Comparison of ENCODE assay signal across 31 cellular contexts in the genomic region with DNA sequence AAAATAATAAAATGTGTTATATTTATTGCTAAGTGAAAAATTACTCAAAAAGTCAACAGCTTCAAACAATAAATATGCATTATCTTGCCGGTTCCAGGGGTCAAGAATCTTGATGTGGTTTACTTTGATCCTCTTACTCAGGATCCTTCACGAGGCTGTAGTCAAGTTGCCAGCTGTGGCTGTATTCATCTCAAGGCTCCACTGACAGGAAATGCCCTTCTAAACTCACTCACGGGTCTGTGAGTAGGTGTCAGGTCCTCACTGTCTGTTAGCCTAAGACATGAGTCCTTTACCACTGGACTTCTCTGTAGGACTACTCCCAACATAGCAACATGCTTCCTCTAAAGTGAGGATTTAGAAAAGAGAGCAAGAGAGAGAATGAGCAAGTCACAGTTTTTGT.
"Had no signal": no experiment of that assay in that cellular context is flagged by ENCODE, and none has a peak within 500 bp of the region (broad histone marks: within the 10 kb centered on the region; RNA-seq: fewer than 3 reads in every experiment).

No MANE protein-coding gene starts in this region.

- H3K27me3 ChIP-seq: brain microvascular endothelial cell, cardiac muscle cell, colonic mucosa, Peyer's patch, SJCRH30 had no signal

- H3K4me1 ChIP-seq: colonic mucosa, Peyer's patch, SJCRH30 had no signal

- H3K9ac ChIP-seq: SK-N-SH had no signal

- H3K4me3 Mint-ChIP-seq: activated B cell treated with CpG ODN at 0.5 μM for 24 hours; activated CD4-positive, alpha-beta T cell treated with anti-CD3 and anti-CD28 coated beads, Interleukin-2, amount 10 ng/mL, durations not matched to agents 24 days and 14 days; activated CD8-positive, alpha-beta memory T cell treated with anti-CD3 and anti-CD28 coated beads, Interleukin-2, amount 10 ng/mL, durations not matched to agents 7 days and 5 days; activated naive CD8-positive, alpha-beta T cell; activated T-cell treated with anti-CD3 and anti-CD28 coated beads, Interleukin-2, amount 50 U/mL, for 4 hours; T-helper 1 cell treated with Interleukin-12 subunit alpha and Interleukin-12 subunit beta and Interleukin-4 antibody, amounts not matched to agents 30 μg/mL and 1 μg/mL, for 36 hours had no signal

- H3K36me3 ChIP-seq: brain microvascular endothelial cell, cardiac muscle cell, colonic mucosa, Peyer's patch, SJCRH30 had no signal

- ATAC-seq: activated CD8-positive, alpha-beta memory T cell treated with anti-CD3 and anti-CD28 coated beads, Interleukin-2, amount 10 ng/mL, durations not matched to agents 7 days and 5 days; activated T-cell treated with anti-CD3 and anti-CD28 coated beads, Interleukin-2, amount 50 U/mL, for 4 hours had no signal

- H3K4me3 ChIP-seq: cardiac muscle cell, colonic mucosa, Peyer's patch, SJCRH30 had no signal

- H3K27ac ChIP-seq: brain microvascular endothelial cell, cardiac muscle cell, colonic mucosa, Peyer's patch, RWPE1, SJCRH30 had no signal

- DNase-seq: activated B cell treated with CpG ODN at 0.5 μM for 24 hours; activated CD4-positive, alpha-beta T cell treated with anti-CD3 and anti-CD28 coated beads for 1 hour; activated CD4-positive, alpha-beta T cell treated with anti-CD3 and anti-CD28 coated beads, Interleukin-2, amount 10 ng/mL, durations not matched to agents 24 days and 14 days; activated CD4-positive, alpha-beta T cell treated with anti-CD3 and anti-CD28 coated beads, Interleukin-2, amount 50 U/mL, for 48 hours; activated CD8-positive, alpha-beta memory T cell treated with anti-CD3 and anti-CD28 coated beads, Interleukin-2, amount 10 ng/mL, durations not matched to agents 7 days and 5 days; activated effector memory CD4-positive, alpha-beta T cell treated with anti-CD3 and anti-CD28 coated beads, Interleukin-2, amount 50 U/mL, for 16 hours; activated naive CD4-positive, alpha-beta T cell treated with Interleukin-2 at 50 U/mL for 16 hours; activated T-cell treated with anti-CD3 and anti-CD28 coated beads, Interleukin-2, amount 50 U/mL, for 4 hours; amygdala; brain microvascular endothelial cell; colonic mucosa; Karpas-422; NCI-H1105 treated with DMSO at 0.1 percent for 48 hours; NCI-H1436 treated with DMSO at 0.1 percent for 48 hours; NCI-H187; NCI-H2081; NCI-H2171; NCI-H2227 treated with DMSO at 0.1 percent for 48 hours; NCI-H446 treated with DMSO at 0.1 percent for 48 hours; NCI-H524 treated with DMSO at 0.1 percent for 48 hours; NCI-H748 treated with DMSO at 0.1 percent for 48 hours; NK-92 treated with Interleukin-12 subunit alpha and Interleukin-12 subunit beta, amount 100 ng/mL, for 24 hours; Peyer's patch; Right ventricle myocardium superior; SK-N-SH; SW 1271 had no signal

- H3K27ac Mint-ChIP-seq: activated B cell treated with CpG ODN at 0.5 μM for 24 hours; activated CD4-positive, alpha-beta T cell treated with anti-CD3 and anti-CD28 coated beads, Interleukin-2, amount 10 ng/mL, durations not matched to agents 24 days and 14 days; activated CD8-positive, alpha-beta memory T cell treated with anti-CD3 and anti-CD28 coated beads, Interleukin-2, amount 10 ng/mL, durations not matched to agents 7 days and 5 days; activated naive CD8-positive, alpha-beta T cell; T-helper 1 cell treated with Interleukin-12 subunit alpha and Interleukin-12 subunit beta and Interleukin-4 antibody, amounts not matched to agents 30 μg/mL and 1 μg/mL, for 36 hours had no signal

- H3K4me2 ChIP-seq: SK-N-SH had no signal

- H3K9me3 ChIP-seq: colonic mucosa, Peyer's patch, SJCRH30 had no signal

- H3K36me3 Mint-ChIP-seq: activated CD8-positive, alpha-beta memory T cell treated with anti-CD3 and anti-CD28 coated beads, Interleukin-2, amount 10 ng/mL, durations not matched to agents 7 days and 5 days; activated naive CD8-positive, alpha-beta T cell had no signal

- H3K27me3 Mint-ChIP-seq: activated B cell treated with CpG ODN at 0.5 μM for 24 hours; activated CD4-positive, alpha-beta T cell treated with anti-CD3 and anti-CD28 coated beads, Interleukin-2, amount 10 ng/mL, durations not matched to agents 24 days and 14 days; activated CD8-positive, alpha-beta memory T cell treated with anti-CD3 and anti-CD28 coated beads, Interleukin-2, amount 10 ng/mL, durations not matched to agents 7 days and 5 days; activated naive CD8-positive, alpha-beta T cell had no signal

- H3K4me1 Mint-ChIP-seq: activated B cell treated with CpG ODN at 0.5 μM for 24 hours; activated CD4-positive, alpha-beta T cell treated with anti-CD3 and anti-CD28 coated beads, Interleukin-2, amount 10 ng/mL, durations not matched to agents 24 days and 14 days; activated CD8-positive, alpha-beta memory T cell treated with anti-CD3 and anti-CD28 coated beads, Interleukin-2, amount 10 ng/mL, durations not matched to agents 7 days and 5 days had no signal
